11 cellular contexts compared by ENCODE assay signal in genomic region chr22:41525450-41526225, GRCh38. TPM values are rescaled to one million over a fixed set of nuclear protein-coding genes. Genes with fewer than 3 reads are reported as not detected.
DNase-seq lines count a peak whose midpoint lies in the region; ATAC-seq and TF ChIP-seq lines count a peak whose summit lies in the region.
"Had no signal": no experiment of that assay in that cellular context is flagged by ENCODE, and none has a peak within 500 bp of the region (broad histone marks: within the 10 kb centered on the region; RNA-seq: fewer than 3 reads in every experiment).

No MANE protein-coding gene starts in this region.

- CTCF ChIA-PET in A673 (lab: Charles Lee) = interaction anchor here (1.6 kb wide), 1 partner anchor 122 kb away, joined by 5 read pairs; no protein-coding TSS in a partner anchor

- peaks cover 25% of the 10 kb centered on the region for H3K36me3 Mint-ChIP-seq in central memory CD8-positive, alpha-beta T cell (ENCODE audit: insufficient read depth)
- H3K36me3 Mint-ChIP-seq in neural crest cell (ENCODE audit: low read depth) = peaks cover 13% of the 10 kb centered on the region

- H3K27me3 Mint-ChIP-seq in central memory CD8-positive, alpha-beta T cell = no peaks in the 10 kb centered on the region
- peaks cover 5% of the 10 kb centered on the region for H3K27me3 Mint-ChIP-seq in neural crest cell (ENCODE audit: low read depth)

- no peak overlapping the region for H3K4me3 Mint-ChIP-seq in central memory CD8-positive, alpha-beta T cell
- peak overlapping the region; percentile 78 for H3K4me3 Mint-ChIP-seq in neural crest cell

- TF ChIP-seq CTCF in A673 (conservative IDR thresholded peaks at IDR 0.05; ENCODE audit: low read depth, low read length) (no peak), neural crest cell (conservative IDR thresholded peaks at IDR 0.05) (no peak)

- H3K27ac ChIP-seq in A673 (ENCODE audit: low read depth, low read length, poor library complexity, severe bottlenecking) = peak overlapping the region; percentile 55
- 0 out of 2 replicates have a peak overlapping the region, but pooled peaks have one; percentile 40 for H3K27ac ChIP-seq in HUES64 (ENCODE audit: low read depth, low read length)
- H3K27ac ChIP-seq: epithelial cell of prostate had no signal

- no peaks in the 10 kb centered on the region for H3K9me3 ChIP-seq in A673 (ENCODE audit: low read depth, low read length, poor library complexity, severe bottlenecking)
- no peaks in the 10 kb centered on the region for H3K9me3 ChIP-seq in HUES64 (ENCODE audit: insufficient read depth, low read depth, low read length)

- no TSS peak for BruUV-seq in A673 (replicated peaks; lab: Mats Ljungman, UMichigan)

- 95% methylated on average over 13 of the region's 13 CpGs for WGBS in HUES64

- no peaks in the 10 kb centered on the region for H3K4me1 Mint-ChIP-seq in central memory CD8-positive, alpha-beta T cell
- H3K4me1 Mint-ChIP-seq in neural crest cell = peaks cover 4% of the 10 kb centered on the region

- DNase-seq in A673 (ENCODE audit: low spot score) (no peak), neural crest cell (ENCODE audit: low read depth, low spot score) (no peak), HuH-7.5 (ENCODE audit: low spot score) (no peak), DMS79 (lab: John Stamatoyannopoulos, UW) (no peak)
- DNase-seq in central memory CD8-positive, alpha-beta T cell (ENCODE audit: low spot score in 2 of 2) = no peak
- DNase-seq: NCI-H1048 had no signal

- H3K9me3 Mint-ChIP-seq in central memory CD8-positive, alpha-beta T cell = no peaks in the 10 kb centered on the region
- no peaks in the 10 kb centered on the region for H3K9me3 Mint-ChIP-seq in neural crest cell

- no peak overlapping the region for H3K9ac ChIP-seq in HUES64 (ENCODE audit: low read depth, low read length)

- POLR2A ChIA-PET in A673 (lab: Charles Lee; ENCODE audit: low non-redundant PET) = interaction anchor here (0.6 kb wide), 1 partner anchor 197 kb away, joined by 13 read pairs; no protein-coding TSS in a partner anchor

- H3K4me1 ChIP-seq in A673 (ENCODE audit: insufficient read depth, low read length, poor library complexity, severe bottlenecking) (no peaks in the 10 kb centered on the region), HUES64 (ENCODE audit: insufficient read depth, low read length) (no peaks in the 10 kb centered on the region)

- no peaks in the 10 kb centered on the region for H3K27me3 ChIP-seq in A673 (replicated peaks; ENCODE audit: insufficient read depth, low read depth, low read length, poor library complexity)
- H3K27me3 ChIP-seq in HUES64 (ENCODE audit: insufficient read depth, low read length) = no peaks in the 10 kb centered on the region

- H3K4me3 ChIP-seq in A673 (ENCODE audit: low read depth, low read length, poor library complexity, severe bottlenecking) (no peak overlapping the region), HUES64 (ENCODE audit: low read length) (no peak overlapping the region)

- intact Hi-C loops in A673 (cut with micrococcal nuclease; ENCODE audit: unreplicated experiment) = no loop called here

- H3K27ac Mint-ChIP-seq in central memory CD8-positive, alpha-beta T cell (ENCODE audit: low read depth) = peak overlapping the region; percentile 41
- H3K27ac Mint-ChIP-seq in neural crest cell (ENCODE audit: unreplicated experiment) = peak overlapping the region; percentile 91

- ATAC-seq in central memory CD8-positive, alpha-beta T cell (replicated peaks; ENCODE audit: extremely low read depth, poor library complexity, severe bottlenecking) = no peak
- ATAC-seq in GM21381 (IDR thresholded peaks at IDR 0.05; ENCODE audit: unreplicated experiment) = no peak
- ATAC-seq in HG02852 (IDR thresholded peaks at IDR 0.05; ENCODE audit: unreplicated experiment) = no peak

- peaks cover 70% of the 10 kb centered on the region for H3K36me3 ChIP-seq in A673 (ENCODE audit: insufficient read depth, low read length, poor library complexity, severe bottlenecking)
- H3K36me3 ChIP-seq in HUES64 (ENCODE audit: insufficient read depth, low read length) = peaks cover 69% of the 10 kb centered on the region

RNA-seq across cellular contexts. Expression of gene POLR3H, which starts 18.6 kb away (rescaled TPM):
- 79.5 and 92.1 TPM in 2 replicates for total RNA-seq in A673 (2021)
- polyA plus RNA-seq in HUES64 (2013, experiment 1 of 2) = 25.8 TPM
- 21.9 TPM for polyA plus RNA-seq in HUES64 (2013, experiment 2 of 2)
- 54.0 and 55.5 TPM in 2 replicates for total RNA-seq in neural crest cell

RNA-seq across cellular contexts. Expression of gene CSDC2, which starts 35.2 kb away (rescaled TPM):
- total RNA-seq in A673 (2021) = 1.8 and 2.6 TPM in 2 replicates
- 0.85 TPM for polyA plus RNA-seq in HUES64 (2013, experiment 1 of 2)
- 0.63 TPM for polyA plus RNA-seq in HUES64 (2013, experiment 2 of 2)
- total RNA-seq in neural crest cell = 0.75 and 0.98 TPM in 2 replicates
- total RNA-seq: RPMI7951 had no signal

RNA-seq across cellular contexts. Expression of gene ACO2, which starts 56.7 kb away (rescaled TPM):
- total RNA-seq in A673 (2021) (125 and 127 TPM in 2 replicates), neural crest cell (71.6 and 80.6 TPM in 2 replicates)
- 49.8 TPM for polyA plus RNA-seq in HUES64 (2013, experiment 1 of 2)
- polyA plus RNA-seq in HUES64 (2013, experiment 2 of 2) = 54.2 TPM

RNA-seq across cellular contexts. Expression of gene PHF5A, which starts 57.1 kb away (rescaled TPM):
- total RNA-seq in A673 (2021) (72.6 and 85.5 TPM in 2 replicates), neural crest cell (81.8 and 88.9 TPM in 2 replicates)
- polyA plus RNA-seq in HUES64 (2013, experiment 1 of 2) = 105 TPM
- 101 TPM for polyA plus RNA-seq in HUES64 (2013, experiment 2 of 2)
